Comparison of ENCODE assay signal across 8 cellular contexts in the genomic region with DNA sequence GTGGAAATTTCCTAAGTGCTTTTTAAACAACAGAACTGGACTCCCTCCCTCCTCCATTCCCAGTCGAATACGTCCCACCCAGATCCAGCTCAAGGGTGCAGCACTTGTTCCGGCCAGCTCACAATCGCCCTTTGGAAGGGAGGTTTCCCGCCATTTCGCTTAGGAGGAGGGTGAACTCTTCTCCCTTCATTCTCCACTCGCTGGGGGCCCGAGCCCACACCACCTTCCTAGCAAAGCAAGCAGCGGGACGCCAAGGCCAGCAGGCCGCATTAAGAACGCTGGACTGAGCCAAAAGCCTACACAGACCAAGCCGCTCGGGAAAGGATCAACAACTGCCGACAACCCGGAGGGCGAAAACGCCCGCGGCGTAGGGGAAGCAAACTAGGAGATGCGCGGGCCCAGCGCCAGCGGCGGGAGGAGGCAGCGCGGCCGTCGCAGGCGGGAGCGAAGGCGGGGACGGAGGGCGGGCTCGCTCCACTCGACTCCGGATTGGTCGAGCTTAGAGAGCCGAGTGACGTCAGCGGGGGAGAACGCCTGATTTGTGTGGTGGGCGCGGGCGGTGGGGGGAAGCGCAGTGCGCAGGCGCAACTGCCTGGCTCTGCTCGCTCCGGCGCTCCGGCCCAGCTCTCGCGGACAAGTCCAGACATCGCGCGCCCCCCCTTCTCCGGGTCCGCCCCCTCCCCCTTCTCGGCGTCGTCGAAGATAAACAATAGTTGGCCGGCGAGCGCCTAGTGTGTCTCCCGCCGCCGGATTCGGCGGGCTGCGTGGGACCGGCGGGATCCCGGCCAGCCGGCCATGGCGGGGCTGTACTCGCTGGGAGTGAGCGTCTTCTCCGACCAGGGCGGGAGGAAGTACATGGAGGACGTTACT. TPM values are rescaled to one million over a fixed set of nuclear protein-coding genes. Genes with fewer than 3 reads are reported as not detected.
DNase-seq lines count a peak whose midpoint lies in the region; ATAC-seq, FAIRE-seq and TF ChIP-seq lines count a peak whose summit lies in the region.

A gene (plus strand): TSS at position 574 of the 870 bp plus-strand sequence. CDS start 222 bp downstream, at position 796.

- peak within 1 kb of the TSS; percentile 88 for H3K4me3 ChIP-seq in Caco-2 (ENCODE audit: low read depth, low read length)
- H3K4me3 ChIP-seq in effector memory CD4-positive, alpha-beta T cell (ENCODE audit: insufficient read depth, low read depth, low read length, poor library complexity, severe bottlenecking), result peak within 1 kb of the TSS; percentile 86

- H3K27me3 Mint-ChIP-seq in Caco-2 (ENCODE audit: insufficient read depth, unreplicated experiment), result no peaks in the 10 kb centered on the region

- 0 out of 2 replicates have a peak, but pooled peaks cover under 1% of the 10 kb centered on the region for H3K4me1 ChIP-seq in Caco-2
- peaks cover 4% of the 10 kb centered on the region for H3K4me1 ChIP-seq in effector memory CD4-positive, alpha-beta T cell (ENCODE audit: control insufficient read depth, insufficient read depth, low read length, poor library complexity, severe bottlenecking)

- ATAC-seq in GM21381 (IDR thresholded peaks at IDR 0.05; ENCODE audit: unreplicated experiment), result peak; percentile 91

- no peaks in the 10 kb centered on the region for H3K9me3 Mint-ChIP-seq in Caco-2 (ENCODE audit: unreplicated experiment)

- peak within 1 kb of the TSS; percentile 98 for H3K27ac Mint-ChIP-seq in Caco-2 (ENCODE audit: unreplicated experiment)

- no TSS peak for BruUV-seq in Caco-2 (replicated peaks; lab: Mats Ljungman, UMichigan)

- DNase-seq in Caco-2 (peak; percentile 99), HTR-8/SVneo (ENCODE audit: insufficient read length, low spot score) (peak; percentile 100), NOMO-1 treated with DMSO at 0.1 percent for 48 hours (lab: John Stamatoyannopoulos, UW; ENCODE audit: unreplicated experiment) (peak; percentile 98), medulla oblongata (ENCODE audit: extremely low spot score) (peak; percentile 99)
- DNase-seq in activated CD8-positive, alpha-beta memory T cell treated with anti-CD3 and anti-CD28 coated beads for 4 hours (ENCODE audit: low read depth in 2 of 2), result peak; percentile 94 to 96
- peak; percentile 95 to 98 (median 96) for DNase-seq in effector memory CD4-positive, alpha-beta T cell
- DNase-seq in stimulated activated CD4-positive, alpha-beta T cell treated with anti-CD3 and anti-CD28 coated beads, TNF-alpha, amount 100 ng/mL, for 48 hours (ENCODE audit: low read depth in 3 of 3), result peak; percentile 97 to 98 (median 98)

- no peaks in the 10 kb centered on the region for H3K36me3 ChIP-seq in Caco-2 (ENCODE audit: control insufficient read depth, insufficient read depth, low read length)
- H3K36me3 ChIP-seq in effector memory CD4-positive, alpha-beta T cell (ENCODE audit: control insufficient read depth, insufficient read depth, low read length), result no peaks in the 10 kb centered on the region

- peak within 1 kb of the TSS; percentile 92 for H3K27ac ChIP-seq in effector memory CD4-positive, alpha-beta T cell (ENCODE audit: insufficient read depth, low read length, poor library complexity, severe bottlenecking)

- CTCF ChIA-PET in Caco-2 (lab: Charles Lee), result interaction anchor here (0.6 to 2.5 kb wide), 12 partner anchors 9 to 369 kb away, joined by 3 to 36 read pairs (median 4); a partner anchor contains a TSS

- FAIRE-seq in HTR-8/SVneo (lab: Jason Lieb, UNC), result peak; percentile 100

- no peaks in the 10 kb centered on the region for H3K9me3 ChIP-seq in Caco-2
- no peaks in the 10 kb centered on the region for H3K9me3 ChIP-seq in effector memory CD4-positive, alpha-beta T cell (ENCODE audit: control insufficient read depth, low read length)

- peak within 1 kb of the TSS; percentile 97 for H3K4me3 Mint-ChIP-seq in Caco-2 (ENCODE audit: unreplicated experiment)

- no peak for TF ChIP-seq CTCF in Caco-2 (IDR thresholded peaks at IDR 0.05; ENCODE audit: insufficient read depth in 1 of 2, low read depth in 1 of 2, low read length in 1 of 2, severe bottlenecking in 1 of 2, unreplicated experiment in 1 of 2)

- intact Hi-C loops in Caco-2 (cut with micrococcal nuclease; ENCODE audit: unreplicated experiment), result loop anchor here (2.0 to 5.0 kb wide), 2 partner anchors 37 to 77 kb away; a partner anchor contains a TSS

- peaks cover 19% of the 10 kb centered on the region for H3K36me3 Mint-ChIP-seq in Caco-2 (ENCODE audit: insufficient read depth, unreplicated experiment)

- H3K27me3 ChIP-seq in Caco-2 (replicated peaks; ENCODE audit: control insufficient read depth, insufficient read depth, low read length), result no peaks in the 10 kb centered on the region
- H3K27me3 ChIP-seq in effector memory CD4-positive, alpha-beta T cell (replicated peaks; ENCODE audit: control insufficient read depth, insufficient read depth, low read length, poor library complexity, severe bottlenecking), result no peaks in the 10 kb centered on the region

- POLR2A ChIA-PET in Caco-2 (lab: Charles Lee), result interaction anchor here (0.5 to 2.0 kb wide), 18 partner anchors 8 to 641 kb away, joined by 3 to 18 read pairs (median 6); a partner anchor contains a TSS

- H3K4me1 Mint-ChIP-seq in Caco-2 (ENCODE audit: low read depth, unreplicated experiment), result peaks cover 23% of the 10 kb centered on the region

RNA-seq across cellular contexts. Expression of the gene that starts here (rescaled TPM):
- 17.9 and 18.7 TPM in 2 replicates for total RNA-seq in Caco-2 (2022)

Comparison
In these comparisons a context has a peak if more than half of its experiments do, and no peak if none do; other contexts are left out.
1. Peak in every context shown above with its lines: DNase-seq, ATAC-seq, H3K4me3 ChIP-seq and H3K27ac ChIP-seq.